ENCODE assay signal across 24 cellular contexts in the genomic region with DNA sequence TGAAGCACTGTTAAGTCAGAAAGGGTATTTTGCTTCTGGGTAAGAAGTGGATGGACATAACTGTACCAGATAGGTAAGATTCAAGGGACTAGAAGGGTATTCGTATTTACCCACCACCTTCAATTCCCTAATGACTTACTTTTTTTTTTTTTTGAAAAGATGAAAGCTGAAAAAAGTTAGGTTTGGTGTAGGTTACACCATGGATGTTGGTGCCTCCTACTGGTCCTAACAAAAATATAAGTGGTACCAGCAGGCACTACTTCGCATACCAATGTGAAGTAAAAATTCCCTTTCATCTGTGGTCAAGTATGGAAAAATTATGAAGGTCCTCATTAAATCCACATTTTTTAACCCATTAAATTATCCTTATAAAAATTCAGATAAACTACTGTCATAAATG. TPM values are rescaled to one million over a fixed set of nuclear protein-coding genes. Genes with fewer than 3 reads are reported as not detected.
A peak's percentile ranks its signal among the peaks of the same experiment; 100 is the strongest.
DNase-seq lines count a peak whose midpoint lies in the region; ATAC-seq and TF ChIP-seq lines count a peak whose summit lies in the region.
"Had no signal": no experiment of that assay in that cellular context is flagged by ENCODE, and none has a peak within 500 bp of the region (broad histone marks: within the 10 kb centered on the region; RNA-seq: fewer than 3 reads in every experiment).

No MANE protein-coding gene starts in this region.

- H3K27ac ChIP-seq in brain microvascular endothelial cell = no peak overlapping the region
- H3K27ac ChIP-seq: adrenal gland, foreskin keratinocyte, left ventricle myocardium inferior, sigmoid colon, SK-N-MC, upper lobe of right lung had no signal

- no peak overlapping the region for H3K27ac Mint-ChIP-seq in activated T-cell treated with anti-CD3 and anti-CD28 coated beads, Interleukin-2, amount 50 U/mL, for 72 hours
- H3K27ac Mint-ChIP-seq: activated CD4-positive, alpha-beta memory T cell treated with anti-CD3 and anti-CD28 coated beads, Interleukin-2, amount 10 ng/mL, durations not matched to agents 7 days and 5 days; progenitor cell of endocrine pancreas had no signal

- in situ Hi-C loops in brain microvascular endothelial cell (cut with HindIII; ENCODE audit: low pct_ligation_motif_present, low sequenced_read_pairs) = no loop called here

- DNase-seq in ELR (ENCODE audit: low read depth) (peak; percentile 12), brain microvascular endothelial cell (no peak), iris pigment epithelial cell (ENCODE audit: low read depth) (peak; percentile 22), NCI-H1092 (lab: John Stamatoyannopoulos, UW) (no peak), superior temporal gyrus (ENCODE audit: extremely low spot score) (no peak)
- DNase-seq in stimulated activated CD4-positive, alpha-beta T cell treated with anti-CD3 and anti-CD28 coated beads, Interleukin-12 subunit alpha, Interleukin-12 subunit beta, amount 100 ng/mL, for 4 hours = no peak
- DNase-seq in activated T-cell treated with anti-CD3 and anti-CD28 coated beads, Interleukin-2, amount 50 U/mL, for 72 hours = no peak
- DNase-seq: activated CD4-positive, alpha-beta memory T cell treated with anti-CD3 and anti-CD28 coated beads, Interleukin-2, amount 10 ng/mL, durations not matched to agents 7 days and 5 days; activated gamma-delta T cell treated with Interleukin-2 at 50 U/mL for 16 hours; adrenal gland; foreskin keratinocyte; left ventricle myocardium inferior; mucosa of descending colon; NCI-H1417; NCI-H2107; NCI-H510A; RPMI8226; sigmoid colon; T-helper 9 cell; upper lobe of right lung had no signal

- no peaks in the 10 kb centered on the region for H3K9me3 ChIP-seq in Loucy (ENCODE audit: insufficient read depth, low read depth, low read length)
- H3K9me3 ChIP-seq: adrenal gland, left ventricle myocardium inferior, mucosa of descending colon, sigmoid colon, upper lobe of right lung had no signal

- H3K4me2 ChIP-seq in Loucy (ENCODE audit: low read depth, low read length, poor library complexity, severe bottlenecking) = peak overlapping the region; percentile 96

- H3K4me3 ChIP-seq in Loucy (ENCODE audit: low read length, poor library complexity, severe bottlenecking) (peak overlapping the region; percentile 94), brain microvascular endothelial cell (ENCODE audit: low read depth, low read length) (no peak overlapping the region)
- H3K4me3 ChIP-seq: adrenal gland, left ventricle myocardium inferior, mucosa of descending colon, sigmoid colon, SK-N-MC, upper lobe of right lung had no signal

- peaks cover 78% of the 10 kb centered on the region for H3K4me1 Mint-ChIP-seq in activated T-cell treated with anti-CD3 and anti-CD28 coated beads, Interleukin-2, amount 50 U/mL, for 72 hours (ENCODE audit: low read depth)

- peaks cover 4 to 20% of the 10 kb centered on the region in 2 donors for H3K36me3 Mint-ChIP-seq in activated T-cell treated with anti-CD3 and anti-CD28 coated beads, Interleukin-2, amount 50 U/mL, for 72 hours (ENCODE audit: insufficient read depth in 2 of 2)

- peaks cover 47% of the 10 kb centered on the region for H3K4me1 ChIP-seq in Loucy (ENCODE audit: insufficient read depth, low read length, poor library complexity, severe bottlenecking)

- H3K9ac ChIP-seq in Loucy (ENCODE audit: low read depth, low read length, poor library complexity, severe bottlenecking) = peak overlapping the region; percentile 24

- no peak overlapping the region for H3K4me3 Mint-ChIP-seq in activated T-cell treated with anti-CD3 and anti-CD28 coated beads, Interleukin-2, amount 50 U/mL, for 72 hours
- H3K4me3 Mint-ChIP-seq: activated CD4-positive, alpha-beta memory T cell treated with anti-CD3 and anti-CD28 coated beads, Interleukin-2, amount 10 ng/mL, durations not matched to agents 7 days and 5 days; CD14-positive monocyte had no signal

- H3K36me3 ChIP-seq in Loucy (ENCODE audit: insufficient read depth, low read length) = peaks cover 21% of the 10 kb centered on the region; the same call in 1 of the 2 replicates
- H3K36me3 ChIP-seq in brain microvascular endothelial cell (replicated peaks) = no peaks in the 10 kb centered on the region
- H3K36me3 ChIP-seq: left ventricle myocardium inferior, upper lobe of right lung had no signal

- H2AFZ ChIP-seq in Loucy (ENCODE audit: low read length) = no peak overlapping the region

- no peaks in the 10 kb centered on the region for H3F3A ChIP-seq in Loucy (ENCODE audit: low read depth)

- no peaks in the 10 kb centered on the region for H3K9me2 ChIP-seq in Loucy (replicated peaks; ENCODE audit: low read depth, low read length)

- ATAC-seq in activated T-cell treated with anti-CD3 and anti-CD28 coated beads, Interleukin-2, amount 50 U/mL, for 72 hours (replicated peaks in 1 of 2) = no peak
- ATAC-seq: foreskin keratinocyte, mucosa of descending colon, upper lobe of right lung had no signal

- peaks cover 95% of the 10 kb centered on the region for H4K20me1 ChIP-seq in Loucy (ENCODE audit: insufficient read depth, low read length, poor library complexity, severe bottlenecking)

- TF ChIP-seq CTCF in Loucy (conservative IDR thresholded peaks at IDR 0.05; ENCODE audit: low read length) (peak; percentile 61), brain microvascular endothelial cell (IDR thresholded peaks at IDR 0.05; ENCODE audit: low read depth, low read length, missing control alignments) (peak; percentile 23)

- peaks cover 100% of the 10 kb centered on the region for H3K79me2 ChIP-seq in Loucy (ENCODE audit: insufficient read depth, low read length)

- H3K27me3 ChIP-seq in Loucy (ENCODE audit: insufficient read depth, low read length, poor library complexity, severe bottlenecking) (no peaks in the 10 kb centered on the region), brain microvascular endothelial cell (replicated peaks) (no peaks in the 10 kb centered on the region)
- H3K27me3 ChIP-seq: adrenal gland, foreskin keratinocyte, sigmoid colon, upper lobe of right lung had no signal

- H3K27me3 Mint-ChIP-seq in activated T-cell treated with anti-CD3 and anti-CD28 coated beads, Interleukin-2, amount 50 U/mL, for 72 hours (ENCODE audit: low read depth) = no peaks in the 10 kb centered on the region
- H3K27me3 Mint-ChIP-seq: activated CD4-positive, alpha-beta memory T cell treated with anti-CD3 and anti-CD28 coated beads, Interleukin-2, amount 10 ng/mL, durations not matched to agents 7 days and 5 days; progenitor cell of endocrine pancreas had no signal

- no peaks in the 10 kb centered on the region for H3K9me3 Mint-ChIP-seq in activated T-cell treated with anti-CD3 and anti-CD28 coated beads, Interleukin-2, amount 50 U/mL, for 72 hours
- H3K9me3 Mint-ChIP-seq: activated CD4-positive, alpha-beta memory T cell treated with anti-CD3 and anti-CD28 coated beads, Interleukin-2, amount 10 ng/mL, durations not matched to agents 7 days and 5 days had no signal

RNA-seq across cellular contexts. Expression of a gene that starts 7.2 kb away (rescaled TPM):
- 10 to 100 TPM; 43.9 to 50.9 TPM for total RNA-seq in activated T-cell treated with anti-CD3 and anti-CD28 coated beads, Interleukin-2, amount 50 U/mL, for 72 hours

Comparison
In these comparisons a context has a peak if more than half of its experiments do, and no peak if none do; other contexts are left out.
1. DNase-seq: peak in ELR (single experiment) and iris pigment epithelial cell (single experiment); none in brain microvascular endothelial cell (single experiment), NCI-H1092 (single experiment), superior temporal gyrus (single experiment), stimulated activated CD4-positive, alpha-beta T cell treated with anti-CD3 and anti-CD28 coated beads, Interleukin-12 subunit alpha, Interleukin-12 subunit beta, amount 100 ng/mL, for 4 hours (single experiment) and activated T-cell treated with anti-CD3 and anti-CD28 coated beads, Interleukin-2, amount 50 U/mL, for 72 hours (0 of 2).